ENCODE assay signal across 8 cellular contexts in the genomic region with DNA sequence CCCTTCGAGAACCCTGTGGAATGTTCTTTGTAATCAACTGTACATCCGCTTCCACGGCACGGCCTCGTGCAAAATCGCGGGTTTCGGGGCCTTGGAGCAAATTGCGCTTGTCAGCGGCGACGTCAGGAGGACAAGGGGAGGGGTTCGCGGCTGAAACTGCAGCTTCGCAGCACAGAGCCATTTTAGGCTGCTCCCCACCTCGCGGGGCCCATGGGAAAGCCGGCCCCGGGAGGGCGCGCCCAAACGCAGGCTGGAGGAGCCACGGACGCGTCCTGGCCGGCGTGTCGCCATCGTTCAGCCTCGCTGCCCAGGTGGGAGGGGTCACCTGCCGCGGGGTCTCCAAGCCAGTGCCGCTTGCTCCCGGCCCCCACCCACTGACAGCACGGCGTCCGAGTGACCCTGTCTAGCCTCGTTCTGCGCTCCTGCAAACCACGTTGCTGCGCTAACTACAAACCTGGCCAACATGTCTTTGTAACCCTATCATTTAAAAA. TPM values are rescaled to one million over a fixed set of nuclear protein-coding genes. Genes with fewer than 3 reads are reported as not detected.
DNase-seq lines count a peak whose midpoint lies in the region; ATAC-seq and TF ChIP-seq lines count a peak whose summit lies in the region.

No MANE protein-coding gene starts in this region.

- H3K4me3 Mint-ChIP-seq in activated T-helper 1 cell treated with anti-CD3 and anti-CD28 coated beads, Interleukin-12 subunit alpha, Interleukin-12 subunit beta, Interleukin-2, Interleukin-4 antibody, amounts not matched to agents 30 ng/mL and 10 ng/mL and 1 ng/mL, durations not matched to agents 14 hours and 24 hours and 36 hours: peak overlapping the region; percentile 96
- H3K4me3 Mint-ChIP-seq in HFFc6: no peak overlapping the region

- no peaks in the 10 kb centered on the region; the same call in 1 of the 2 replicates for H3K4me1 ChIP-seq in ES-I3 (ENCODE audit: insufficient read depth, low read length)

- peak; percentile 25 for DNase-seq in activated T-helper 1 cell treated with anti-CD3 and anti-CD28 coated beads, Interleukin-12 subunit alpha, Interleukin-12 subunit beta, Interleukin-2, Interleukin-4 antibody, amounts not matched to agents 30 ng/mL and 10 ng/mL and 1 ng/mL, durations not matched to agents 14 hours and 24 hours and 36 hours (ENCODE audit: low spot score)
- DNase-seq in germinal center (ENCODE audit: low spot score) (peak; percentile 26), occipital lobe (lab: John Stamatoyannopoulos, UW) (peak; percentile 13), NCI-H2196 (lab: John Stamatoyannopoulos, UW; ENCODE audit: unreplicated experiment) (no peak), HFFc6 (no peak), NOMO-1 treated with DMSO at 0.1 percent for 48 hours (lab: John Stamatoyannopoulos, UW; ENCODE audit: unreplicated experiment) (no peak)

- intact Hi-C loops in activated T-helper 1 cell treated with anti-CD3 and anti-CD28 coated beads, Interleukin-12 subunit alpha, Interleukin-12 subunit beta, Interleukin-2, Interleukin-4 antibody, amounts not matched to agents 30 ng/mL and 10 ng/mL and 1 ng/mL, durations not matched to agents 14 hours and 24 hours and 36 hours (cut with micrococcal nuclease): loop anchor here (2.0 kb wide), 4 partner anchors 19 to 487 kb away; a partner anchor contains a TSS

- no peaks in the 10 kb centered on the region for H3K36me3 ChIP-seq in ES-I3 (ENCODE audit: insufficient read depth, low read length)

- peaks cover 25% of the 10 kb centered on the region for H3K36me3 Mint-ChIP-seq in activated T-helper 1 cell treated with anti-CD3 and anti-CD28 coated beads, Interleukin-12 subunit alpha, Interleukin-12 subunit beta, Interleukin-2, Interleukin-4 antibody, amounts not matched to agents 30 ng/mL and 10 ng/mL and 1 ng/mL, durations not matched to agents 14 hours and 24 hours and 36 hours (ENCODE audit: low read depth)
- no peaks in the 10 kb centered on the region for H3K36me3 Mint-ChIP-seq in HFFc6 (ENCODE audit: low read depth)

- ATAC-seq in HG03354 (IDR thresholded peaks at IDR 0.05; ENCODE audit: poor library complexity, severe bottlenecking, unreplicated experiment): peak; percentile 25

- no peaks in the 10 kb centered on the region for H3K9me3 Mint-ChIP-seq in activated T-helper 1 cell treated with anti-CD3 and anti-CD28 coated beads, Interleukin-12 subunit alpha, Interleukin-12 subunit beta, Interleukin-2, Interleukin-4 antibody, amounts not matched to agents 30 ng/mL and 10 ng/mL and 1 ng/mL, durations not matched to agents 14 hours and 24 hours and 36 hours
- H3K9me3 Mint-ChIP-seq in HFFc6: no peaks in the 10 kb centered on the region

- no peak for TF ChIP-seq CTCF in HFFc6 (IDR thresholded peaks at IDR 0.05)

- peaks cover 13% of the 10 kb centered on the region for H3K27me3 Mint-ChIP-seq in activated T-helper 1 cell treated with anti-CD3 and anti-CD28 coated beads, Interleukin-12 subunit alpha, Interleukin-12 subunit beta, Interleukin-2, Interleukin-4 antibody, amounts not matched to agents 30 ng/mL and 10 ng/mL and 1 ng/mL, durations not matched to agents 14 hours and 24 hours and 36 hours (ENCODE audit: insufficient read depth)
- H3K27me3 Mint-ChIP-seq in HFFc6 (ENCODE audit: insufficient read depth): peaks cover 29% of the 10 kb centered on the region

- peak overlapping the region; percentile 86; the same call in 1 of the 2 replicates for H3K9ac ChIP-seq in ES-I3 (ENCODE audit: low read depth, low read length)

- H3K27ac Mint-ChIP-seq in activated T-helper 1 cell treated with anti-CD3 and anti-CD28 coated beads, Interleukin-12 subunit alpha, Interleukin-12 subunit beta, Interleukin-2, Interleukin-4 antibody, amounts not matched to agents 30 ng/mL and 10 ng/mL and 1 ng/mL, durations not matched to agents 14 hours and 24 hours and 36 hours: peak overlapping the region; percentile 79
- H3K27ac Mint-ChIP-seq in HFFc6: no peak overlapping the region

- peaks cover 53% of the 10 kb centered on the region for H3K4me1 Mint-ChIP-seq in activated T-helper 1 cell treated with anti-CD3 and anti-CD28 coated beads, Interleukin-12 subunit alpha, Interleukin-12 subunit beta, Interleukin-2, Interleukin-4 antibody, amounts not matched to agents 30 ng/mL and 10 ng/mL and 1 ng/mL, durations not matched to agents 14 hours and 24 hours and 36 hours (ENCODE audit: low read depth)
- peaks cover 18% of the 10 kb centered on the region for H3K4me1 Mint-ChIP-seq in HFFc6 (ENCODE audit: low read depth)

- H3K9me3 ChIP-seq in ES-I3 (ENCODE audit: control insufficient read depth, insufficient read depth, low read length): no peaks in the 10 kb centered on the region

RNA-seq across cellular contexts. Expression of a gene that starts 2.8 kb away (rescaled TPM):
- 38.3 and 39.1 TPM in 2 replicates for total RNA-seq in activated T-helper 1 cell treated with anti-CD3 and anti-CD28 coated beads, Interleukin-12 subunit alpha, Interleukin-12 subunit beta, Interleukin-2, Interleukin-4 antibody, amounts not matched to agents 30 ng/mL and 10 ng/mL and 1 ng/mL, durations not matched to agents 14 hours and 24 hours and 36 hours
- total RNA-seq in occipital lobe: 17.8 TPM
- under 1 TPM; 0.03 to 0.12 (median 0.06) TPM for total RNA-seq in HFFc6 (2021; fragmentation: NEBNext Ultra II Directional; extraction: Animal tissue kit (Norgen Biotek cat#: 25700))

Comparison
In these comparisons a context has a peak if more than half of its experiments do, and no peak if none do; other contexts are left out.
1. DNase-seq: peak in activated T-helper 1 cell treated with anti-CD3 and anti-CD28 coated beads, Interleukin-12 subunit alpha, Interleukin-12 subunit beta, Interleukin-2, Interleukin-4 antibody, amounts not matched to agents 30 ng/mL and 10 ng/mL and 1 ng/mL, durations not matched to agents 14 hours and 24 hours and 36 hours (single experiment), germinal center (single experiment) and occipital lobe (single experiment); none in NCI-H2196 (single experiment), HFFc6 (single experiment) and NOMO-1 treated with DMSO at 0.1 percent for 48 hours (single experiment).
2. RNA of a gene that starts 2.8 kb away (total RNA-seq): 38.3 to 39.1 TPM in activated T-helper 1 cell treated with anti-CD3 and anti-CD28 coated beads, Interleukin-12 subunit alpha, Interleukin-12 subunit beta, Interleukin-2, Interleukin-4 antibody, amounts not matched to agents 30 ng/mL and 10 ng/mL and 1 ng/mL, durations not matched to agents 14 hours and 24 hours and 36 hours and 17.8 TPM in occipital lobe (single experiment); 0.03 to 0.12 TPM in HFFc6; every median in the first group is over 10 times any median in the second.